In genomic region chr17:38606646-38607611, GRCh38 we compare ENCODE assay signal across 1 cellular context.
TF ChIP-seq lines count a peak whose summit lies in the region.

No MANE protein-coding gene starts in this region.

TF ChIP-seq in HepG2, 621 proteins besides CTCF, POLR2A, EP300 and RAD21 (continued from another document and continues in another):
- TF ChIP-seq PREB (CRISPR knock-in tag; IDR thresholded peaks at IDR 0.05) (no peak), E2F5 (CRISPR knock-in tag; conservative IDR thresholded peaks at IDR 0.05) (no peak), SKI (IDR thresholded peaks at IDR 0.05; ENCODE audit: partially characterized antibody) (no peak), ZNF710 (CRISPR knock-in tag; IDR thresholded peaks at IDR 0.05; ENCODE audit: borderline replicate concordance) (no peak), GABPB1 (CRISPR knock-in tag; IDR thresholded peaks at IDR 0.05) (no peak), THAP11 (CRISPR knock-in tag; IDR thresholded peaks at IDR 0.05) (no peak), RAD51 (IDR thresholded peaks at IDR 0.05; ENCODE audit: borderline replicate concordance) (no peak), REL (CRISPR knock-in tag; conservative IDR thresholded peaks at IDR 0.05) (no peak; the same call in 1 of the 2 replicates), ARHGAP35 (CRISPR knock-in tag; IDR thresholded peaks at IDR 0.05; ENCODE audit: borderline replicate concordance) (no peak), SMYD3 (CRISPR knock-in tag; IDR thresholded peaks at IDR 0.05) (no peak), NPAS2 (CRISPR knock-in tag; IDR thresholded peaks at IDR 0.05; ENCODE audit: borderline replicate concordance) (no peak), MED13 (CRISPR knock-in tag; IDR thresholded peaks at IDR 0.05) (no peak), ZNF563 (CRISPR knock-in tag; IDR thresholded peaks at IDR 0.05) (no peak), ZNF101 (CRISPR knock-in tag; IDR thresholded peaks at IDR 0.05; ENCODE audit: borderline replicate concordance, low read depth) (no peak), HOXA3 (CRISPR knock-in tag; IDR thresholded peaks at IDR 0.05) (no peak), ZNF781 (CRISPR knock-in tag; IDR thresholded peaks at IDR 0.05; ENCODE audit: borderline replicate concordance, not compliant biosample characterization) (peak; percentile 14), ZNF788 (CRISPR knock-in tag; IDR thresholded peaks at IDR 0.05; ENCODE audit: borderline replicate concordance) (no peak), ELF1 (CRISPR knock-in tag; IDR thresholded peaks at IDR 0.05) (no peak), ZNF724P (CRISPR knock-in tag; IDR thresholded peaks at IDR 0.05; ENCODE audit: borderline replicate concordance) (no peak), ZHX2 (IDR thresholded peaks at IDR 0.05; ENCODE audit: low read depth) (no peak; the same call in 1 of the 2 replicates), ZHX2 (CRISPR knock-in tag; IDR thresholded peaks at IDR 0.05; ENCODE audit: borderline replicate concordance) (no peak), ZNF10 (CRISPR knock-in tag; IDR thresholded peaks at IDR 0.05; ENCODE audit: borderline replicate concordance, low read depth) (no peak), NCOA5 (CRISPR knock-in tag; IDR thresholded peaks at IDR 0.05) (no peak), CSRNP1 (CRISPR knock-in tag; IDR thresholded peaks at IDR 0.05) (no peak), MED8 (CRISPR knock-in tag; IDR thresholded peaks at IDR 0.05; ENCODE audit: insufficient replicate concordance) (peak; percentile 6), AHDC1 (CRISPR knock-in tag; IDR thresholded peaks at IDR 0.05; ENCODE audit: borderline replicate concordance) (no peak), KLF9 (CRISPR knock-in tag; IDR thresholded peaks at IDR 0.05; ENCODE audit: low read depth) (no peak), TAF1 (CRISPR knock-in tag; IDR thresholded peaks at IDR 0.05) (0 out of 2 replicates have a peak, but pooled peaks have one; percentile 1), ZNF335 (CRISPR knock-in tag; IDR thresholded peaks at IDR 0.05) (peak; percentile 21; the same call in 1 of the 2 replicates), ZNF318 (CRISPR knock-in tag; IDR thresholded peaks at IDR 0.05) (no peak)
